In genomic region chr7:28984631-28985030, GRCh38 we compare ENCODE assay signal across 9 cellular contexts. TPM values are rescaled to one million over a fixed set of nuclear protein-coding genes. Genes with fewer than 3 reads are reported as not detected.
A peak's percentile ranks its signal among the peaks of the same experiment; 100 is the strongest.
DNase-seq lines count a peak whose midpoint lies in the region; ATAC-seq, FAIRE-seq and TF ChIP-seq lines count a peak whose summit lies in the region.
"Had no signal": no experiment of that assay in that cellular context is flagged by ENCODE, and none has a peak within 500 bp of the region (broad histone marks: within the 10 kb centered on the region; RNA-seq: fewer than 3 reads in every experiment).

No MANE protein-coding gene starts in this region.

- POLR2A ChIA-PET in HEK293T (lab: Yijun Ruan, JAX): no interaction called here

- H3K4me3 ChIP-seq in left ventricle myocardium inferior: no peak overlapping the region

- no peaks in the 10 kb centered on the region for H3K9me3 Mint-ChIP-seq in natural killer cell treated with Interleukin-12 subunit alpha and Interleukin-12 subunit beta and Interleukin-15 and Interleukin-18, amount 100 ng/mL, for 72 hours

- no peak for ATAC-seq in HG03108 (IDR thresholded peaks at IDR 0.05; ENCODE audit: unreplicated experiment)
- ATAC-seq in natural killer cell treated with Interleukin-12 subunit alpha and Interleukin-12 subunit beta and Interleukin-15 and Interleukin-18, amount 100 ng/mL, for 72 hours: no peak
- ATAC-seq in HG02840 (IDR thresholded peaks at IDR 0.05; ENCODE audit: low FRiP score, unreplicated experiment): no peak

- H3K27me3 Mint-ChIP-seq in natural killer cell treated with Interleukin-12 subunit alpha and Interleukin-12 subunit beta and Interleukin-15 and Interleukin-18, amount 100 ng/mL, for 72 hours: peaks cover 22 to 28% of the 10 kb centered on the region in 2 donors

- no peak for FAIRE-seq in GM12892 (lab: Jason Lieb, UNC)

- peaks cover 10 to 11% of the 10 kb centered on the region in 2 donors for H3K4me1 Mint-ChIP-seq in natural killer cell treated with Interleukin-12 subunit alpha and Interleukin-12 subunit beta and Interleukin-15 and Interleukin-18, amount 100 ng/mL, for 72 hours (ENCODE audit: low read depth in 2 of 2)

- H3K9me3 ChIP-seq in left ventricle myocardium inferior (replicated peaks): no peaks in the 10 kb centered on the region

- TF ChIP-seq POLR2A in GM12892 (IDR thresholded peaks at IDR 0.05; ENCODE audit: low read depth, low read length): no peak

- no peaks in the 10 kb centered on the region for H3K27me3 ChIP-seq in left ventricle myocardium inferior (ENCODE audit: low read depth)

- CTCF ChIA-PET in HEK293T (lab: Yijun Ruan, JAX): interaction anchor here (1.0 kb wide), 1 partner anchor 57 kb away, joined by 3 read pairs; no protein-coding TSS in a partner anchor

- H3K27ac ChIP-seq in left ventricle myocardium inferior (replicated peaks): peak overlapping the region; percentile 76
- H3K27ac ChIP-seq: epithelial cell of prostate had no signal

- H3K4me1 ChIP-seq in left ventricle myocardium inferior: peaks cover 54% of the 10 kb centered on the region

- no peak overlapping the region for H3K4me3 Mint-ChIP-seq in natural killer cell treated with Interleukin-12 subunit alpha and Interleukin-12 subunit beta and Interleukin-15 and Interleukin-18, amount 100 ng/mL, for 72 hours

- H3K36me3 Mint-ChIP-seq in natural killer cell treated with Interleukin-12 subunit alpha and Interleukin-12 subunit beta and Interleukin-15 and Interleukin-18, amount 100 ng/mL, for 72 hours: no peaks in the 10 kb centered on the region

- H3K27ac Mint-ChIP-seq in natural killer cell treated with Interleukin-12 subunit alpha and Interleukin-12 subunit beta and Interleukin-15 and Interleukin-18, amount 100 ng/mL, for 72 hours: no peak overlapping the region

- DNase-seq in HEK293T (ENCODE audit: extremely low spot score): peak; percentile 23
- peak; percentile 31 for DNase-seq in T1000 (lab: John Stamatoyannopoulos, UW)
- peak; percentile 46 for DNase-seq in left ventricle myocardium inferior
- DNase-seq in smooth muscle cell of the brain vasculature (ENCODE audit: low read depth, low spot score): peak; percentile 52
- DNase-seq in GM12892 (ENCODE audit: insufficient read length): no peak
- no peak for DNase-seq in natural killer cell treated with Interleukin-12 subunit alpha and Interleukin-12 subunit beta and Interleukin-15 and Interleukin-18, amount 100 ng/mL, for 72 hours (ENCODE audit: low spot score)

- no peak for TF ChIP-seq CTCF in left ventricle myocardium inferior (IDR thresholded peaks at IDR 0.05; ENCODE audit: borderline replicate concordance)

- no peaks in the 10 kb centered on the region for H3K36me3 ChIP-seq in left ventricle myocardium inferior

- intact Hi-C loops in left ventricle myocardium inferior (cut with micrococcal nuclease): no loop called here

TF ChIP-seq in HEK293T, 16 proteins besides CTCF, POLR2A, EP300 and RAD21:
- TF ChIP-seq TARDBP (IDR thresholded peaks at IDR 0.05): no peak
- no peak for TF ChIP-seq CTBP1 (IDR thresholded peaks at IDR 0.05; ENCODE audit: borderline replicate concordance)
- TF ChIP-seq BHLHE40 (IDR thresholded peaks at IDR 0.05; ENCODE audit: borderline replicate concordance): no peak
- TF ChIP-seq L3MBTL2 (conservative IDR thresholded peaks at IDR 0.05): no peak
- no peak for TF ChIP-seq FOXK2 (IDR thresholded peaks at IDR 0.05)
- TF ChIP-seq ZNF384 (IDR thresholded peaks at IDR 0.05): no peak
- no peak for TF ChIP-seq PKNOX1 (IDR thresholded peaks at IDR 0.05)
- TF ChIP-seq LEF1 (IDR thresholded peaks at IDR 0.05; ENCODE audit: borderline replicate concordance): no peak
- TF ChIP-seq ELF4 (IDR thresholded peaks at IDR 0.05): no peak
- no peak for TF ChIP-seq ARNT (IDR thresholded peaks at IDR 0.05)
- TF ChIP-seq SUZ12 (IDR thresholded peaks at IDR 0.05): no peak
- no peak for TF ChIP-seq NFRKB (IDR thresholded peaks at IDR 0.05)
- TF ChIP-seq FOXA1 (IDR thresholded peaks at IDR 0.05): no peak
TF ChIP-seq in HEK293T: peak in this region for 0.

RNA-seq across cellular contexts. Expression of gene TRIL, which starts 26.5 kb away (rescaled TPM):
- total RNA-seq in left ventricle myocardium inferior: 1.9 TPM
- not detected for polyA plus RNA-seq in GM12892 (2012; ENCODE audit: missing spikeins)
- under 1 TPM in 1 of 2 donors, not detected in 1; 0.11 TPM for total RNA-seq in natural killer cell treated with Interleukin-12 subunit alpha and Interleukin-12 subunit beta and Interleukin-15 and Interleukin-18, amount 100 ng/mL, for 72 hours

Comparison
In these comparisons a context has a peak if more than half of its experiments do, and no peak if none do; other contexts are left out.
1. DNase-seq: peak in HEK293T (single experiment), T1000 (single experiment), left ventricle myocardium inferior (single experiment) and smooth muscle cell of the brain vasculature (single experiment); none in GM12892 (single experiment) and natural killer cell treated with Interleukin-12 subunit alpha and Interleukin-12 subunit beta and Interleukin-15 and Interleukin-18, amount 100 ng/mL, for 72 hours (single experiment).